In the genomic region with DNA sequence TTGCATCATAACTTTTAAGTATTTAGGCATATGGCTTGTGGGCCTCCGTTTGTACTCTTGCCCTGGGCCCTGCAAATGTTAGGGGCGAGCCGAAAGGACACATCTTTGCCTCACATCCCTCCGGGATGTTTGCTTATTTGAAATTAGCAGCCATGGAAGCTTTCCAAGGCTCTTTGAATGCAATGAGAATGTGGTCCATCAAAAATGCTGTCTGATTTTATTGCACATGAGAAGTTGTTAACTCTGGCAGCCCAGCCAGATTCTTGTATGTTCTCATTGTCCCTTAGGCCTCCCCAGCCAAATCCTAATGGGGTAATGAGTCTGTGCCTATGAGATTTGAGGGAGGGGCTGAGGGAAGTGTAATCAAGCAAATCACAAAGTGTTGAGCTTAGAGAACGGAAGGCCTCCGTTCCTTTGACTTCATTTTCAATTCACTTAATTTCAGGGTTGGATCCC, we compare ENCODE assay signal across 10 cellular contexts.
A peak's percentile ranks its signal among the peaks of the same experiment; 100 is the strongest.
DNase-seq lines count a peak whose midpoint lies in the region; ATAC-seq and TF ChIP-seq lines count a peak whose summit lies in the region.
"Had no signal": no experiment of that assay in that cellular context is flagged by ENCODE, and none has a peak within 500 bp of the region (broad histone marks: within the 10 kb centered on the region; RNA-seq: fewer than 3 reads in every experiment).

No MANE protein-coding gene starts in this region.

- no peak overlapping the region for H3K4me3 Mint-ChIP-seq in type B pancreatic cell
- no peak overlapping the region for H3K4me3 Mint-ChIP-seq in endothelial cell (ENCODE audit: unreplicated experiment)
- no peak overlapping the region for H3K4me3 Mint-ChIP-seq in stimulated activated memory B cell treated with anti-CD40 and anti-IgM and Interleukin-4, amounts not matched to agents 10 μg/mL and 1 μg/mL and 100 μg/mL, for 72 hours
- H3K4me3 Mint-ChIP-seq: activated T-cell treated with anti-CD3 and anti-CD28 coated beads, Interleukin-2, amount 50 U/mL, for 72 hours had no signal

- DNase-seq in NCI-H748 (lab: John Stamatoyannopoulos, UW; ENCODE audit: unreplicated experiment) (peak; percentile 68), NCI-H748 treated with DMSO at 0.1 percent for 48 hours (lab: John Stamatoyannopoulos, UW) (no peak), astrocyte of the hippocampus (ENCODE audit: low read depth, low spot score) (peak; percentile 89), left colon (peak in 1 of 2 donors; percentile 39), type B pancreatic cell (ENCODE audit: extremely low spot score, unreplicated experiment) (no peak), endothelial cell (ENCODE audit: low spot score) (no peak)
- DNase-seq: activated T-cell treated with anti-CD3 and anti-CD28 coated beads, Interleukin-2, amount 50 U/mL, for 72 hours; NCI-H1694 had no signal

- peaks cover 50% of the 10 kb centered on the region for H3K4me1 Mint-ChIP-seq in type B pancreatic cell (ENCODE audit: unreplicated experiment)
- H3K4me1 Mint-ChIP-seq in endothelial cell (ENCODE audit: unreplicated experiment) = peaks cover 38% of the 10 kb centered on the region
- peaks cover 42% of the 10 kb centered on the region for H3K4me1 Mint-ChIP-seq in stimulated activated memory B cell treated with anti-CD40 and anti-IgM and Interleukin-4, amounts not matched to agents 10 μg/mL and 1 μg/mL and 100 μg/mL, for 72 hours

- H3K9me3 Mint-ChIP-seq in type B pancreatic cell (peaks cover 8% of the 10 kb centered on the region), endothelial cell (ENCODE audit: unreplicated experiment) (no peaks in the 10 kb centered on the region)
- peaks cover 6% of the 10 kb centered on the region for H3K9me3 Mint-ChIP-seq in stimulated activated memory B cell treated with anti-CD40 and anti-IgM and Interleukin-4, amounts not matched to agents 10 μg/mL and 1 μg/mL and 100 μg/mL, for 72 hours

- H3K27me3 Mint-ChIP-seq in type B pancreatic cell (no peaks in the 10 kb centered on the region), endothelial cell (ENCODE audit: unreplicated experiment) (peaks cover 4% of the 10 kb centered on the region)
- no peaks in the 10 kb centered on the region for H3K27me3 Mint-ChIP-seq in stimulated activated memory B cell treated with anti-CD40 and anti-IgM and Interleukin-4, amounts not matched to agents 10 μg/mL and 1 μg/mL and 100 μg/mL, for 72 hours

- peak overlapping the region; percentile 14 for H3K27ac Mint-ChIP-seq in type B pancreatic cell
- H3K27ac Mint-ChIP-seq in endothelial cell (ENCODE audit: unreplicated experiment) = no peak overlapping the region
- no peak overlapping the region for H3K27ac Mint-ChIP-seq in stimulated activated memory B cell treated with anti-CD40 and anti-IgM and Interleukin-4, amounts not matched to agents 10 μg/mL and 1 μg/mL and 100 μg/mL, for 72 hours
- H3K27ac Mint-ChIP-seq: activated T-cell treated with anti-CD3 and anti-CD28 coated beads, Interleukin-2, amount 50 U/mL, for 72 hours had no signal

- intact Hi-C loops in left colon (cut with DNase I, micrococcal nuclease) = no loop called here

- TF ChIP-seq CTCF in type B pancreatic cell (conservative IDR thresholded peaks at IDR 0.05) = no peak
- no peak for TF ChIP-seq CTCF in endothelial cell (IDR thresholded peaks at IDR 0.05; ENCODE audit: unreplicated experiment)

- ATAC-seq in left colon (peak; percentile 35), HG03095 (IDR thresholded peaks at IDR 0.05; ENCODE audit: unreplicated experiment) (no peak)
- no peak for ATAC-seq in stimulated activated memory B cell treated with anti-CD40 and anti-IgM and Interleukin-4, amounts not matched to agents 10 μg/mL and 1 μg/mL and 100 μg/mL, for 72 hours
- ATAC-seq: activated T-cell treated with anti-CD3 and anti-CD28 coated beads, Interleukin-2, amount 50 U/mL, for 72 hours had no signal

- H3K36me3 Mint-ChIP-seq in type B pancreatic cell (no peaks in the 10 kb centered on the region), endothelial cell (ENCODE audit: low read depth, unreplicated experiment) (no peaks in the 10 kb centered on the region)
- H3K36me3 Mint-ChIP-seq in stimulated activated memory B cell treated with anti-CD40 and anti-IgM and Interleukin-4, amounts not matched to agents 10 μg/mL and 1 μg/mL and 100 μg/mL, for 72 hours = peaks cover 7% of the 10 kb centered on the region

Comparison
In these comparisons a context has a peak if more than half of its experiments do, and no peak if none do; other contexts are left out.
1. DNase-seq: peak in NCI-H748 (single experiment) and astrocyte of the hippocampus (single experiment); none in NCI-H748 treated with DMSO at 0.1 percent for 48 hours (single experiment), type B pancreatic cell (single experiment) and endothelial cell (single experiment).